28 cellular contexts compared by ENCODE assay signal in genomic region chr7:143960813-143961610, GRCh38. TPM values are rescaled to one million over a fixed set of nuclear protein-coding genes. Genes with fewer than 3 reads are reported as not detected.
"Had no signal": no experiment of that assay in that cellular context is flagged by ENCODE, and none has a peak within 500 bp of the region (broad histone marks: within the 10 kb centered on the region; RNA-seq: fewer than 3 reads in every experiment).

No MANE protein-coding gene starts in this region.

- DNase-seq: activated CD4-positive, alpha-beta memory T cell treated with anti-CD3 and anti-CD28 coated beads for 36 hours; activated CD4-positive, alpha-beta T cell treated with anti-CD3 and anti-CD28 coated beads for 48 hours; activated gamma-delta T cell treated with Interleukin-2 at 50 U/mL for 16 hours; brain microvascular endothelial cell; effector memory CD4-positive, alpha-beta T cell; mesenchymal stem cell; naive B cell; posterior cingulate gyrus; stimulated activated CD4-positive, alpha-beta T cell treated with anti-CD3 and anti-CD28 coated beads, Interleukin-2, amount 100 ng/mL, for 48 hours; stimulated activated CD8-positive, alpha-beta memory T cell treated with anti-CD3 and anti-CD28 coated beads, Interleukin-4, amount 100 ng/mL, for 48 hours; stimulated activated naive CD4-positive, alpha-beta T cell; T-helper 9 cell; testis had no signal

- ATAC-seq: esophagus mucosa, sciatic nerve had no signal

- FAIRE-seq: colon, frontal cortex, islet of Langerhans had no signal

- H3K27ac ChIP-seq: ascending aorta, brain microvascular endothelial cell, testis, vagina had no signal

- H3K4me1 ChIP-seq: ascending aorta, testis, vagina had no signal

- H3K4me2 ChIP-seq: smooth muscle cell had no signal

- H3K27me3 ChIP-seq: ascending aorta, brain microvascular endothelial cell, testis, vagina had no signal

- H3K36me3 ChIP-seq: ascending aorta, brain microvascular endothelial cell, vagina had no signal

- H3K9me3 ChIP-seq: ascending aorta, testis, vagina had no signal

- H3K4me3 ChIP-seq: ascending aorta, smooth muscle cell, testis, vagina had no signal

RNA-seq across cellular contexts. Expression of gene OR2F1, which starts 6.4 kb away (rescaled TPM):
- total RNA-seq: activated CD4-positive, alpha-beta memory T cell treated with anti-CD3 and anti-CD28 coated beads for 36 hours; ascending aorta; dermis microvascular lymphatic vessel endothelial cell; esophagus mucosa; frontal cortex; lower leg skin; mucosa of gallbladder; neural crest cell; omental fat pad; renal cortical epithelial cell; sciatic nerve; smooth muscle cell; T-helper 1 cell treated with Interleukin-12 subunit alpha and Interleukin-12 subunit beta and Interleukin-4 antibody, amounts not matched to agents 30 ng/mL and 1 ng/mL, for 36 hours; vagina had no signal
- polyA plus RNA-seq: smooth muscle cell had no signal

RNA-seq across cellular contexts. Expression of gene OR2F2, which starts 26.0 kb away (rescaled TPM):
- total RNA-seq: activated CD4-positive, alpha-beta memory T cell treated with anti-CD3 and anti-CD28 coated beads for 36 hours; ascending aorta; dermis microvascular lymphatic vessel endothelial cell; esophagus mucosa; frontal cortex; lower leg skin; mucosa of gallbladder; neural crest cell; omental fat pad; renal cortical epithelial cell; sciatic nerve; smooth muscle cell; T-helper 1 cell treated with Interleukin-12 subunit alpha and Interleukin-12 subunit beta and Interleukin-4 antibody, amounts not matched to agents 30 ng/mL and 1 ng/mL, for 36 hours; vagina had no signal
- polyA plus RNA-seq: smooth muscle cell had no signal

RNA-seq across cellular contexts. Expression of gene OR6B1, which starts 39.1 kb away (rescaled TPM):
- total RNA-seq: activated CD4-positive, alpha-beta memory T cell treated with anti-CD3 and anti-CD28 coated beads for 36 hours; ascending aorta; dermis microvascular lymphatic vessel endothelial cell; esophagus mucosa; frontal cortex; lower leg skin; mucosa of gallbladder; neural crest cell; omental fat pad; renal cortical epithelial cell; sciatic nerve; smooth muscle cell; T-helper 1 cell treated with Interleukin-12 subunit alpha and Interleukin-12 subunit beta and Interleukin-4 antibody, amounts not matched to agents 30 ng/mL and 1 ng/mL, for 36 hours; vagina had no signal
- polyA plus RNA-seq: smooth muscle cell had no signal
